8 cellular contexts compared by ENCODE assay signal in genomic region chr10:117005454-117006055, GRCh38. TPM values are rescaled to one million over a fixed set of nuclear protein-coding genes. Genes with fewer than 3 reads are reported as not detected.
A peak's percentile ranks its signal among the peaks of the same experiment; 100 is the strongest.
DNase-seq lines count a peak whose midpoint lies in the region; ATAC-seq lines count a peak whose summit lies in the region.

No MANE protein-coding gene starts in this region.

- peaks cover 22% of the 10 kb centered on the region for H3K27me3 ChIP-seq in iPS-20b (ENCODE audit: insufficient read depth, low read length)

- H3K36me3 ChIP-seq in iPS-20b (ENCODE audit: insufficient read depth, low read depth, low read length), result no peaks in the 10 kb centered on the region

- peak overlapping the region; percentile 61 for H3K4me3 ChIP-seq in Jurkat, Clone E6-1 (ENCODE audit: low read length)
- H3K4me3 ChIP-seq in iPS-20b (ENCODE audit: low read length) (peak overlapping the region; percentile 89), skin epidermis (peak overlapping the region; percentile 47 to 92 (median 85))

- no peaks in the 10 kb centered on the region for H3K9me3 ChIP-seq in iPS-20b (ENCODE audit: insufficient read depth, low read depth, low read length)

- DNase-seq in DMS53 (lab: John Stamatoyannopoulos, UW), result peak; percentile 88
- DNase-seq in Jurkat, Clone E6-1 (ENCODE audit: low read depth, low spot score), result no peak
- peak in 31 of 58 donors; percentile 25 to 74 (median 54) for DNase-seq in anterior cingulate cortex (lab: John Stamatoyannopoulos, UW)
- DNase-seq in HPDE6-E6E7 (ENCODE audit: extremely low spot score), result no peak

- no peak overlapping the region for H3K27ac ChIP-seq in iPS-20b (ENCODE audit: low read length)
- peak overlapping the region in 17 of 21 experiments; percentile 68 to 92 (median 86) for H3K27ac ChIP-seq in skin epidermis

- peak overlapping the region; percentile 79; the same call in 1 of the 2 replicates for H3K9ac ChIP-seq in iPS-20b (ENCODE audit: low read depth, low read length)

- ATAC-seq in HG02852 (IDR thresholded peaks at IDR 0.05; ENCODE audit: unreplicated experiment) (no peak), HG02588 (IDR thresholded peaks at IDR 0.05; ENCODE audit: unreplicated experiment) (no peak)

- peaks cover 4% of the 10 kb centered on the region; the same call in 1 of the 2 replicates for H3K4me1 ChIP-seq in iPS-20b (ENCODE audit: insufficient read depth, low read length)

RNA-seq across cellular contexts. Expression of gene SHTN1, which starts 0.6 kb away (rescaled TPM):
- 6.6 TPM for polyA plus RNA-seq in Jurkat, Clone E6-1 (2012; ENCODE audit: insufficient read depth, insufficient read length)

Comparison
In these comparisons a context has a peak if more than half of its experiments do, and no peak if none do; other contexts are left out.
1. DNase-seq: peak in DMS53 (single experiment) and anterior cingulate cortex (31 of 58); none in Jurkat, Clone E6-1 (single experiment) and HPDE6-E6E7 (single experiment).
2. Peak in every context shown above with its lines, with median percentiles within 50 percentile points of each other: H3K4me3 ChIP-seq.